Comparison of ENCODE assay signal across 13 cellular contexts in the genomic region with DNA sequence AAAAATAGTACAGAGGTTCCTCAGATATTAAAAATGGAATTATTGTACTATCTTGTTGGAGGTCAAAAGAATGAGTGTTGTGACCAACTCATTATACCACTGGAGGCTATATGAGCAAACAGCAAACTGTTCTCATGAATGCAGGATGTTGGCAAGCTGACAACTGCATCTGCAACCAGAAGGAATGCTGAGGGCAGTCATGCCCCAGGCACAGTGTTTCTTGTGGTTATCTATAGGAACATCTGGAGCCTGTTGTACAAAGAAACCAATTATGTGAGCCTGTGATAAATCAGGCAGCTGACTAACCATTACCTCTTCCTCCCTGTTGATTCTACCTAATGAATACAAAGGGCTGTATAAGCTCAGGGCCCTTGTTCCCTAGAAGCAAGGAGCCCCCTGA.
"Had no signal": no experiment of that assay in that cellular context is flagged by ENCODE, and none has a peak within 500 bp of the region (broad histone marks: within the 10 kb centered on the region; RNA-seq: fewer than 3 reads in every experiment).

No MANE protein-coding gene starts in this region.

- H3K27me3 ChIP-seq: neutrophil, tibial artery had no signal

- DNase-seq: activated B cell treated with CpG ODN at 0.5 μM for 24 hours; activated CD4-positive, alpha-beta T cell treated with anti-CD3 and anti-CD28 coated beads, Interleukin-2, amount 10 ng/mL, durations not matched to agents 24 days and 14 days; activated naive CD4-positive, alpha-beta T cell treated with anti-CD3 and anti-CD28 coated beads, Interleukin-2, amount 10 ng/mL, durations not matched to agents 7 days and 5 days; activated T-cell treated with anti-CD3 and anti-CD28 coated beads for 4 hours; central memory CD4-positive, alpha-beta T cell; left colon; mucosa of descending colon; naive thymus-derived CD8-positive, alpha-beta T cell; retina; small intestine; tibial artery had no signal

- FAIRE-seq: TTC549 had no signal

- ATAC-seq: left colon; mucosa of descending colon; naive thymus-derived CD8-positive, alpha-beta T cell had no signal

- H3K4me3 ChIP-seq: mucosa of descending colon, tibial artery had no signal

- H3K27ac ChIP-seq: neutrophil, tibial artery had no signal

- H3K9me3 ChIP-seq: neutrophil had no signal

- H3K4me1 ChIP-seq: tibial artery had no signal

- H3K36me3 ChIP-seq: neutrophil, tibial artery had no signal
